27 cellular contexts compared by ENCODE assay signal in genomic region chr2:150145312-150145711, GRCh38.
"Had no signal": no experiment of that assay in that cellular context is flagged by ENCODE, and none has a peak within 500 bp of the region (broad histone marks: within the 10 kb centered on the region; RNA-seq: fewer than 3 reads in every experiment).

No MANE protein-coding gene starts in this region.

- ATAC-seq: activated naive CD4-positive, alpha-beta T cell treated with anti-CD3 and anti-CD28 coated beads, Interleukin-2, amount 50 U/mL, for 72 hours; activated naive CD8-positive, alpha-beta T cell treated with anti-CD3 and anti-CD28 coated beads, Interleukin-2, amount 50 U/mL, for 24 hours; activated T-cell treated with anti-CD3 and anti-CD28 coated beads, Interleukin-2, amount 50 U/mL, for 4 hours; T-cell had no signal

- H3K27me3 ChIP-seq: breast epithelium, MG63 had no signal

- H3K36me3 ChIP-seq: breast epithelium, MG63 had no signal

- H3K27ac ChIP-seq: breast epithelium had no signal

- H3K4me3 Mint-ChIP-seq: activated B cell treated with CpG ODN at 0.5 μM for 24 hours; activated CD4-positive, alpha-beta memory T cell treated with anti-CD3 and anti-CD28 coated beads for 36 hours; activated CD4-positive, alpha-beta T cell treated with anti-CD3 and anti-CD28 coated beads, Interleukin-2, amount 10 ng/mL, durations not matched to agents 7 days and 5 days; activated naive CD8-positive, alpha-beta T cell treated with anti-CD3 and anti-CD28 coated beads, Interleukin-2, amount 50 U/mL, for 24 hours; activated T-cell treated with anti-CD3 and anti-CD28 coated beads, Interleukin-2, amount 50 U/mL, for 4 hours; T-cell had no signal

- H3K4me3 ChIP-seq: breast epithelium, MG63 had no signal

- DNase-seq: activated B cell treated with CpG ODN at 0.5 μM for 24 hours; activated CD4-positive, alpha-beta memory T cell treated with anti-CD3 and anti-CD28 coated beads for 36 hours; activated CD4-positive, alpha-beta T cell treated with anti-CD3 and anti-CD28 coated beads for 1 hour; activated CD4-positive, alpha-beta T cell treated with anti-CD3 and anti-CD28 coated beads, Interleukin-2, amount 10 ng/mL, durations not matched to agents 7 days and 5 days; activated CD8-positive, alpha-beta memory T cell treated with anti-CD3 and anti-CD28 coated beads for 24 hours; activated effector memory CD4-positive, alpha-beta T cell treated with anti-CD3 and anti-CD28 coated beads, Interleukin-2, amount 50 U/mL, for 16 hours; activated naive CD4-positive, alpha-beta T cell treated with Interleukin-2 at 50 U/mL for 16 hours; activated naive CD8-positive, alpha-beta T cell treated with anti-CD3 and anti-CD28 coated beads, Interleukin-2, amount 50 U/mL, for 24 hours; activated T-cell treated with anti-CD3 and anti-CD28 coated beads, Interleukin-2, amount 50 U/mL, for 4 hours; amniotic stem cell; caudate nucleus; MG63; MV-4-11; NCI-H1092 treated with DMSO at 0.1 percent for 48 hours; NCI-H1417 treated with DMSO at 0.1 percent for 48 hours; NCI-H1694 treated with DMSO at 0.1 percent for 48 hours; NCI-H2029 treated with DMSO at 0.1 percent for 48 hours; NCI-H345; NCI-H510A treated with DMSO at 0.1 percent for 48 hours; NCI-H69; NK-92 treated with Interleukin-12 subunit alpha and Interleukin-12 subunit beta, amount 100 ng/mL, for 24 hours; SIG-M5; T-cell; T-helper 2 cell; T1000 had no signal

- H3K36me3 Mint-ChIP-seq: activated CD4-positive, alpha-beta memory T cell treated with anti-CD3 and anti-CD28 coated beads for 36 hours; T-cell had no signal

- H3K27ac Mint-ChIP-seq: activated B cell treated with CpG ODN at 0.5 μM for 24 hours; activated CD4-positive, alpha-beta memory T cell treated with anti-CD3 and anti-CD28 coated beads for 36 hours; activated CD4-positive, alpha-beta T cell treated with anti-CD3 and anti-CD28 coated beads, Interleukin-2, amount 10 ng/mL, durations not matched to agents 7 days and 5 days; activated naive CD4-positive, alpha-beta T cell treated with anti-CD3 and anti-CD28 coated beads, Interleukin-2, amount 50 U/mL, for 72 hours; activated naive CD8-positive, alpha-beta T cell treated with anti-CD3 and anti-CD28 coated beads, Interleukin-2, amount 50 U/mL, for 24 hours; T-cell had no signal

- H3K27me3 Mint-ChIP-seq: activated B cell treated with CpG ODN at 0.5 μM for 24 hours; activated CD4-positive, alpha-beta memory T cell treated with anti-CD3 and anti-CD28 coated beads for 36 hours; activated CD4-positive, alpha-beta T cell treated with anti-CD3 and anti-CD28 coated beads, Interleukin-2, amount 10 ng/mL, durations not matched to agents 7 days and 5 days; activated naive CD8-positive, alpha-beta T cell treated with anti-CD3 and anti-CD28 coated beads, Interleukin-2, amount 50 U/mL, for 24 hours; T-cell had no signal

- H3K4me1 ChIP-seq: breast epithelium had no signal

- H3K4me1 Mint-ChIP-seq: activated B cell treated with CpG ODN at 0.5 μM for 24 hours; activated CD4-positive, alpha-beta T cell treated with anti-CD3 and anti-CD28 coated beads, Interleukin-2, amount 10 ng/mL, durations not matched to agents 7 days and 5 days; activated naive CD8-positive, alpha-beta T cell treated with anti-CD3 and anti-CD28 coated beads, Interleukin-2, amount 50 U/mL, for 24 hours; T-cell had no signal
